In genomic region chr9:4662108-4662988, GRCh38 we compare ENCODE assay signal across 1 cellular context.
A peak's percentile ranks its signal among the peaks of the same experiment; 100 is the strongest.
TF ChIP-seq lines count a peak whose summit lies in the region.

TSS of gene PLPP6 (plus strand) at chr9:4662294. CDS start at chr9:4662376, 82 bp downstream.

TF ChIP-seq in K562, 482 proteins besides CTCF, POLR2A, EP300 and RAD21 (continued from another document and continues in another):
- TF ChIP-seq, protein P1, sequence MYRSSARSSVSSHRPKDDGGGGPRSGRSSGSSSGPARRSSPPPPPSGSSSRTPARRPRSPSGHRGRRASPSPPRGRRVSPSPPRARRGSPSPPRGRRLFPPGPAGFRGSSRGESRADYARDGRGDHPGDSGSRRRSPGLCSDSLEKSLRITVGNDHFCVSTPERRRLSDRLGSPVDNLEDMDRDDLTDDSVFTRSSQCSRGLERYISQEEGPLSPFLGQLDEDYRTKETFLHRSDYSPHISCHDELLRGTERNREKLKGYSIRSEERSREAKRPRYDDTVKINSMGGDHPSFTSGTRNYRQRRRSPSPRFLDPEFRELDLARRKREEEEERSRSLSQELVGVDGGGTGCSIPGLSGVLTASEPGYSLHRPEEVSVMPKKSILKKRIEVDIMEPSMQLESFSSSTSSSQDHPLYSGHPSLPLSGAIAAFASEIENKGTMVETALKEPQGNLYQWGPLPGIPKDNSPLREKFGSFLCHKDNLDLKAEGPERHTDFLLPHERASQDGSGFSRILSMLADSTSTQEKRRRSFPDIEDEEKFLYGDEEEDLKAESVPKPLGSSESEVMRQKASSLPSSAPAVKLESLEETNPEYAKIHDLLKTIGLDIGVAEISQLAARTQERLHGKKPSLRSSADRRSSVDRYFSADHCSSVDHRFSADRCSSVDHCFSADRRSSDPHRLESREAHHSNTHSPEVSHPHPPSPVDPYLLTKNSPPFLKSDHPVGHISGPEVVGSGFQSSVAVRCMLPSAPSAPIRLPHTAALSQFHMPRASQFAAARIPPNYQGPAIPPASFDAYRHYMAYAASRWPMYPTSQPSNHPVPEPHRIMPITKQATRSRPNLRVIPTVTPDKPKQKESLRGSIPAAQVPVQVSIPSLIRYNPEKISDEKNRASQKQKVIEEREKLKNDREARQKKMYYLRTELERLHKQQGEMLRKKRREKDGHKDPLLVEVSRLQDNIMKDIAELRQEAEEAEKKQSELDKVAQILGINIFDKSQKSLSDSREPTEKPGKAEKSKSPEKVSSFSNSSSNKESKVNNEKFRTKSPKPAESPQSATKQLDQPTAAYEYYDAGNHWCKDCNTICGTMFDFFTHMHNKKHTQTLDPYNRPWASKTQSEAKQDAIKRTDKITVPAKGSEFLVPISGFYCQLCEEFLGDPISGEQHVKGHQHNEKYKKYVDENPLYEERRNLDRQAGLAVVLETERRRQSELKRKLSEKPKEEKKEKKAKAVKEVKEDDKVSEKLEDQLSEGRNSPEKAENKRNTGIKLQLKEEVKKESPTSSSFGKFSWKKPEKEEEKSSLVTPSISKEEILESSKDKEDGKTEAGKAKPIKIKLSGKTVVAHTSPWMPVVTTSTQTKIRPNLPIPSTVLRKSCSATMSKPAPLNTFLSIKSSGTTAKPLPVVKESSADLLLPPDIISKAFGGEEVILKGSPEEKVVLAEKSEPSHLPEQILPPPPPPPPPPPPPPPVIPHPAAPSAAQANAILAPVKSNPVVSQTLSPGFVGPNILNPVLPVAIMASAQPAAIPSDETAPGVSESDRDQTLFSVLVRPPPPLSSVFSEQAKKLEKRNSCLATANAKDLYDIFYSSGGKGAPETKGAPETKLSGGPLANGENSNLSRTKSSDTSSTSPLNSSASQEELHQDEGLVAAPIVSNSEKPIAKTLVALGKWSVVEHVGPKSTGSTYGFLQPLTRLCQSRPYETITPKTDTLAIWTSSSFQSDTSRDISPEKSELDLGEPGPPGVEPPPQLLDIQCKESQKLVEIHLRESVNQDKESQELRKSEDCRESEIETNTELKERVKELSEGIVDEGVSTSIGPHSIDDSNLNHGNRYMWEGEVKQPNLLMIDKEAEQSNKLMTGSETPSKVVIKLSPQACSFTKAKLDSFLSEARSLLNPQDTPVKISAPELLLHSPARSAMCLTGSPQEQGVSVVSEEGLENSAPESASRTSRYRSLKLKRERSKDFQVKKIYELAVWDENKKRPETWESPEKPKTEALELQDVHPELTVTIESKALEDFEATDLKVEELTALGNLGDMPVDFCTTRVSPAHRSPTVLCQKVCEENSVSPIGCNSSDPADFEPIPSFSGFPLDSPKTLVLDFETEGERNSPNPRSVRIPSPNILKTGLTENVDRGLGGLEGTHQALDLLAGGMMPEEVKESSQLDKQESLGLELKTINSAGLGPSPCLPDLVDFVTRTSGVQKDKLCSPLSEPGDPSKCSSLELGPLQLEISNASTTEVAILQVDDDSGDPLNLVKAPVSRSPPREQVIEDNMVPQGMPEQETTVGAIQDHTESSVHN (IDR thresholded peaks at IDR 0.05; ENCODE audit: borderline replicate concordance in 1 of 2, low read depth in 1 of 2), result no peak
- TF ChIP-seq KLF6 (CRISPR knock-in tag; IDR thresholded peaks at IDR 0.05; ENCODE audit: borderline replicate concordance) (no peak), HNRNPK (IDR thresholded peaks at IDR 0.05; ENCODE audit: low read depth, low read length, poor library complexity, severe bottlenecking) (no peak), HNRNPLL (IDR thresholded peaks at IDR 0.05; ENCODE audit: low read depth, low read length, poor library complexity, severe bottlenecking) (no peak), CEBPB (tag; IDR thresholded peaks at IDR 0.05) (peak; percentile 85), DDX20 (tag; IDR thresholded peaks at IDR 0.05; ENCODE audit: low read depth) (no peak), RBM39 (optimal IDR thresholded peaks at IDR 0.05; ENCODE audit: low read depth, low read length) (no peak), RFX5 (IDR thresholded peaks at IDR 0.05; ENCODE audit: low read depth, low read length) (no peak), TEAD4 (IDR thresholded peaks at IDR 0.05; ENCODE audit: low read length) (0 out of 2 replicates have a peak, but pooled peaks have one; percentile 23), TEAD4 (CRISPR knock-in tag; IDR thresholded peaks at IDR 0.05; ENCODE audit: borderline replicate concordance) (no peak), TAF9B (IDR thresholded peaks at IDR 0.05; ENCODE audit: partially characterized antibody) (no peak), HMGN3 (IDR thresholded peaks at IDR 0.05; ENCODE audit: borderline replicate concordance, extremely low read depth, insufficient read length, low read depth, low read length) (no peak), NRF1 (conservative IDR thresholded peaks at IDR 0.05 in 1 of 2, IDR thresholded peaks at IDR 0.05 in 1 of 2) (peak; percentile 62 to 75), RREB1 (CRISPR knock-in tag; IDR thresholded peaks at IDR 0.05) (no peak), NR2C1 (IDR thresholded peaks at IDR 0.05) (no peak), NR2C1 (tag; IDR thresholded peaks at IDR 0.05) (no peak), SLC30A9 (CRISPR knock-in tag; IDR thresholded peaks at IDR 0.05) (no peak), ZNF76 (CRISPR knock-in tag; IDR thresholded peaks at IDR 0.05; ENCODE audit: borderline replicate concordance) (no peak), ZNF444 (CRISPR knock-in tag; IDR thresholded peaks at IDR 0.05) (no peak), ZNF551 (CRISPR knock-in tag; IDR thresholded peaks at IDR 0.05) (no peak), SAP30 (IDR thresholded peaks at IDR 0.05; ENCODE audit: borderline replicate concordance, insufficient read depth, low read depth, low read length, poor library complexity, severe bottlenecking) (peak; percentile 54), HINFP (tag; conservative IDR thresholded peaks at IDR 0.05; ENCODE audit: low read depth) (0 out of 2 replicates have a peak, but pooled peaks have one; percentile 31), TOE1 (IDR thresholded peaks at IDR 0.05; ENCODE audit: borderline replicate concordance) (0 out of 2 replicates have a peak, but pooled peaks have one; percentile 20), TOE1 (CRISPR knock-in tag; IDR thresholded peaks at IDR 0.05; ENCODE audit: borderline replicate concordance, low read depth) (no peak)
- TF ChIP-seq, protein P2, sequence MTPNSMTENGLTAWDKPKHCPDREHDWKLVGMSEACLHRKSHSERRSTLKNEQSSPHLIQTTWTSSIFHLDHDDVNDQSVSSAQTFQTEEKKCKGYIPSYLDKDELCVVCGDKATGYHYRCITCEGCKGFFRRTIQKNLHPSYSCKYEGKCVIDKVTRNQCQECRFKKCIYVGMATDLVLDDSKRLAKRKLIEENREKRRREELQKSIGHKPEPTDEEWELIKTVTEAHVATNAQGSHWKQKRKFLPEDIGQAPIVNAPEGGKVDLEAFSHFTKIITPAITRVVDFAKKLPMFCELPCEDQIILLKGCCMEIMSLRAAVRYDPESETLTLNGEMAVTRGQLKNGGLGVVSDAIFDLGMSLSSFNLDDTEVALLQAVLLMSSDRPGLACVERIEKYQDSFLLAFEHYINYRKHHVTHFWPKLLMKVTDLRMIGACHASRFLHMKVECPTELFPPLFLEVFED (CRISPR knock-in tag; conservative IDR thresholded peaks at IDR 0.05), result no peak
- TF ChIP-seq, protein P3, sequence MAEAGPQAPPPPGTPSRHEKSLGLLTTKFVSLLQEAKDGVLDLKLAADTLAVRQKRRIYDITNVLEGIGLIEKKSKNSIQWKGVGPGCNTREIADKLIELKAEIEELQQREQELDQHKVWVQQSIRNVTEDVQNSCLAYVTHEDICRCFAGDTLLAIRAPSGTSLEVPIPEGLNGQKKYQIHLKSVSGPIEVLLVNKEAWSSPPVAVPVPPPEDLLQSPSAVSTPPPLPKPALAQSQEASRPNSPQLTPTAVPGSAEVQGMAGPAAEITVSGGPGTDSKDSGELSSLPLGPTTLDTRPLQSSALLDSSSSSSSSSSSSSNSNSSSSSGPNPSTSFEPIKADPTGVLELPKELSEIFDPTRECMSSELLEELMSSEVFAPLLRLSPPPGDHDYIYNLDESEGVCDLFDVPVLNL (CRISPR knock-in tag; IDR thresholded peaks at IDR 0.05; ENCODE audit: low read depth), result no peak
- TF ChIP-seq, protein P4, sequence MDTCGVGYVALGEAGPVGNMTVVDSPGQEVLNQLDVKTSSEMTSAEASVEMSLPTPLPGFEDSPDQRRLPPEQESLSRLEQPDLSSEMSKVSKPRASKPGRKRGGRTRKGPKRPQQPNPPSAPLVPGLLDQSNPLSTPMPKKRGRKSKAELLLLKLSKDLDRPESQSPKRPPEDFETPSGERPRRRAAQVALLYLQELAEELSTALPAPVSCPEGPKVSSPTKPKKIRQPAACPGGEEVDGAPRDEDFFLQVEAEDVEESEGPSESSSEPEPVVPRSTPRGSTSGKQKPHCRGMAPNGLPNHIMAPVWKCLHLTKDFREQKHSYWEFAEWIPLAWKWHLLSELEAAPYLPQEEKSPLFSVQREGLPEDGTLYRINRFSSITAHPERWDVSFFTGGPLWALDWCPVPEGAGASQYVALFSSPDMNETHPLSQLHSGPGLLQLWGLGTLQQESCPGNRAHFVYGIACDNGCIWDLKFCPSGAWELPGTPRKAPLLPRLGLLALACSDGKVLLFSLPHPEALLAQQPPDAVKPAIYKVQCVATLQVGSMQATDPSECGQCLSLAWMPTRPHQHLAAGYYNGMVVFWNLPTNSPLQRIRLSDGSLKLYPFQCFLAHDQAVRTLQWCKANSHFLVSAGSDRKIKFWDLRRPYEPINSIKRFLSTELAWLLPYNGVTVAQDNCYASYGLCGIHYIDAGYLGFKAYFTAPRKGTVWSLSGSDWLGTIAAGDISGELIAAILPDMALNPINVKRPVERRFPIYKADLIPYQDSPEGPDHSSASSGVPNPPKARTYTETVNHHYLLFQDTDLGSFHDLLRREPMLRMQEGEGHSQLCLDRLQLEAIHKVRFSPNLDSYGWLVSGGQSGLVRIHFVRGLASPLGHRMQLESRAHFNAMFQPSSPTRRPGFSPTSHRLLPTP (IDR thresholded peaks at IDR 0.05; ENCODE audit: borderline replicate concordance, extremely low read depth, insufficient read length), result no peak
- TF ChIP-seq, protein P5, sequence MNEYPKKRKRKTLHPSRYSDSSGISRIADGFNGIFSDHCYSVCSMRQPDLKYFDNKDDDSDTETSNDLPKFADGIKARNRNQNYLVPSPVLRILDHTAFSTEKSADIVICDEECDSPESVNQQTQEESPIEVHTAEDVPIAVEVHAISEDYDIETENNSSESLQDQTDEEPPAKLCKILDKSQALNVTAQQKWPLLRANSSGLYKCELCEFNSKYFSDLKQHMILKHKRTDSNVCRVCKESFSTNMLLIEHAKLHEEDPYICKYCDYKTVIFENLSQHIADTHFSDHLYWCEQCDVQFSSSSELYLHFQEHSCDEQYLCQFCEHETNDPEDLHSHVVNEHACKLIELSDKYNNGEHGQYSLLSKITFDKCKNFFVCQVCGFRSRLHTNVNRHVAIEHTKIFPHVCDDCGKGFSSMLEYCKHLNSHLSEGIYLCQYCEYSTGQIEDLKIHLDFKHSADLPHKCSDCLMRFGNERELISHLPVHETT (CRISPR knock-in tag; conservative IDR thresholded peaks at IDR 0.05 in 1 of 2, IDR thresholded peaks at IDR 0.05 in 1 of 2), result no peak
